12 cellular contexts compared by ENCODE assay signal in the genomic region with DNA sequence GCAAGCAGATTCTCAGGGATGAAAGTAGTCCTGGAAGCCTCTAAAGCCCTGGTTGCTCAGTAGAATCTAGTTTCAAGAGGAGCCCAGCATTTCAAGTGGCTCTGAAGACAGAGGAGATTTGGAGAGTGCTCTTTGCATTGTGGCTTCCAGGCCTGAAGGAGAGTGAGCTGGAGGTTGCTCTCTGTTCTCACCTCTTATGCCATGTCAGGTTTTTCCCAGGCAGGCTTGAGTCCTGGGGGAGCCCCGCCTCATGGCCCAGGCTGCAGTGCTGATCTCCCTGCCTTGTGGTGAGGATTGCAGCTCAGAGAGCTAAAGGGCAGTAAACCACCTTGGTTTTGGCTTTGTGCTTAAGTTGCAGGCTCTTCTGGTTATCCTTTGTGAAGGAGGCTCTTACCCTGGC. TPM values are rescaled to one million over a fixed set of nuclear protein-coding genes. Genes with fewer than 3 reads are reported as not detected.
DNase-seq lines count a peak whose midpoint lies in the region; TF ChIP-seq lines count a peak whose summit lies in the region.
"Had no signal": no experiment of that assay in that cellular context is flagged by ENCODE, and none has a peak within 500 bp of the region (broad histone marks: within the 10 kb centered on the region; RNA-seq: fewer than 3 reads in every experiment).

No MANE protein-coding gene starts in this region.

- H4K91ac ChIP-seq in neuronal stem cell (ENCODE audit: low read depth, low read length, poor library complexity), result no peak overlapping the region

- H3K4ac ChIP-seq in neuronal stem cell (ENCODE audit: low read length), result no peak overlapping the region

- no peak overlapping the region for H3K23ac ChIP-seq in neuronal stem cell (ENCODE audit: low read depth, low read length, poor library complexity)

- H3K9me3 ChIP-seq in HUES64 (ENCODE audit: insufficient read depth, low read depth, low read length), result no peaks in the 10 kb centered on the region
- no peaks in the 10 kb centered on the region for H3K9me3 ChIP-seq in neuronal stem cell (replicated peaks in 1 of 2; ENCODE audit: control insufficient read depth in 2 of 2, insufficient read depth in 1 of 2, low read depth in 1 of 2, low read length in 2 of 2)

- H3K4me2 ChIP-seq in neuronal stem cell (ENCODE audit: insufficient read depth, low read length, poor library complexity, severe bottlenecking), result no peak overlapping the region

- H3K27me3 ChIP-seq in HUES64 (ENCODE audit: insufficient read depth, low read length) (no peaks in the 10 kb centered on the region), neuronal stem cell (ENCODE audit: control insufficient read depth in 3 of 3, insufficient read depth in 3 of 3, low read depth in 1 of 3, low read length in 3 of 3) (no peaks in the 10 kb centered on the region)

- DNase-seq in choroid plexus epithelial cell (ENCODE audit: low read depth) (peak; percentile 44), neuronal stem cell (ENCODE audit: low spot score) (no peak), midbrain (lab: John Stamatoyannopoulos, UW) (no peak), activated gamma-delta T cell (lab: John Stamatoyannopoulos, UW) (no peak), NCI-H2171 treated with DMSO at 0.1 percent for 48 hours (lab: John Stamatoyannopoulos, UW) (no peak), NCI-H1092 (lab: John Stamatoyannopoulos, UW) (no peak)
- DNase-seq: GM23248; mesenchymal stem cell; stimulated activated CD8-positive, alpha-beta memory T cell treated with anti-CD3 and anti-CD28 coated beads, Interleukin-4, amount 100 ng/mL, for 48 hours; SW 1271 had no signal

- no peaks in the 10 kb centered on the region; the same call in 1 of the 2 replicates for H3K36me3 ChIP-seq in HUES64 (ENCODE audit: insufficient read depth, low read length)
- H3K36me3 ChIP-seq in neuronal stem cell (replicated peaks in 1 of 2; ENCODE audit: control insufficient read depth in 2 of 2, insufficient read depth in 2 of 2, low read length in 2 of 2), result no peaks in the 10 kb centered on the region

- no peak overlapping the region for H2BK120ac ChIP-seq in neuronal stem cell (ENCODE audit: low read depth, low read length)

- no peak for TF ChIP-seq CTCF in C4-2B (conservative IDR thresholded peaks at IDR 0.05)
- TF ChIP-seq CTCF in choroid plexus epithelial cell (conservative IDR thresholded peaks at IDR 0.05; ENCODE audit: low read depth, low read length), result no peak

- H3K79me1 ChIP-seq in neuronal stem cell (ENCODE audit: low read depth, low read length), result peaks cover 9% of the 10 kb centered on the region

- no peak overlapping the region for H2BK12ac ChIP-seq in neuronal stem cell (ENCODE audit: low read length)

- H3K4me3 ChIP-seq in HUES64 (ENCODE audit: low read length), result no peak overlapping the region
- H3K4me3 ChIP-seq in choroid plexus epithelial cell (ENCODE audit: low read depth, low read length), result no peak overlapping the region
- H3K4me3 ChIP-seq in neuronal stem cell (ENCODE audit: low read length in 2 of 2), result no peak overlapping the region
- H3K4me3 ChIP-seq: GM23248 had no signal

- H3K9ac ChIP-seq in HUES64 (ENCODE audit: low read depth, low read length) (no peak overlapping the region), neuronal stem cell (ENCODE audit: low read depth, low read length, poor library complexity) (no peak overlapping the region)
- H3K9ac ChIP-seq: GM23248 had no signal

- peak overlapping the region; percentile 62 for H3K18ac ChIP-seq in neuronal stem cell (ENCODE audit: low read length)

- 94% methylated on average over 1 of the region's 1 CpG for WGBS in HUES64
- no CpG with 5 or more reads among the region's 1 CpG for WGBS in neuronal stem cell (ENCODE audit: extremely low coverage in 2 of 2, insufficient read length in 2 of 2, insufficient replicate concordance in 1 of 2), 2 donors

- H4K8ac ChIP-seq in neuronal stem cell (ENCODE audit: low read depth, low read length), result no peak overlapping the region

- H2BK15ac ChIP-seq in neuronal stem cell (ENCODE audit: low read length), result no peak overlapping the region

- H2AK5ac ChIP-seq in neuronal stem cell (ENCODE audit: low read depth, low read length), result no peak overlapping the region

- H3K27ac ChIP-seq in C4-2B (peak overlapping the region; percentile 16; the same call in 1 of the 2 replicates), HUES64 (ENCODE audit: low read depth, low read length) (peak overlapping the region; percentile 37; the same call in 1 of the 2 replicates), neuronal stem cell (replicated peaks; ENCODE audit: low read length) (no peak overlapping the region)
- H3K27ac ChIP-seq: GM23248 had no signal

- H2AFZ ChIP-seq in neuronal stem cell (ENCODE audit: low read length), result no peak overlapping the region
- H2AFZ ChIP-seq: GM23248 had no signal

- no peak overlapping the region for H3K14ac ChIP-seq in neuronal stem cell (ENCODE audit: low read length)

- peaks cover 36% of the 10 kb centered on the region for H3K4me1 ChIP-seq in HUES64 (ENCODE audit: insufficient read depth, low read length)
- H3K4me1 ChIP-seq in neuronal stem cell (ENCODE audit: control insufficient read depth in 2 of 2, insufficient read depth in 1 of 2, low read depth in 1 of 2, low read length in 2 of 2), result peaks cover 26 to 29% of the 10 kb centered on the region in 2 donors

- H2BK5ac ChIP-seq in neuronal stem cell (ENCODE audit: low read length), result peak overlapping the region; percentile 7

RNA-seq across cellular contexts. Expression of a gene that starts 32.8 kb away (rescaled TPM):
- polyA plus RNA-seq in HUES64 (2013, experiment 1 of 2), result 55.5 TPM
- 56.6 TPM for polyA plus RNA-seq in HUES64 (2013, experiment 2 of 2)
- 74.6 TPM for polyA plus RNA-seq in neuronal stem cell (2013, experiment 1 of 2)
- polyA plus RNA-seq in neuronal stem cell (2013, experiment 2 of 2), result 74.3 TPM
- polyA plus RNA-seq: GM23248 had no signal

RNA-seq across cellular contexts. Expression of a gene that starts 45.3 kb away (rescaled TPM):
- polyA plus RNA-seq in HUES64 (2013, experiment 1 of 2), result 25.6 TPM
- polyA plus RNA-seq in HUES64 (2013, experiment 2 of 2), result 25.6 TPM
- 29.7 TPM for polyA plus RNA-seq in neuronal stem cell (2013, experiment 1 of 2)
- polyA plus RNA-seq in neuronal stem cell (2013, experiment 2 of 2), result 29.6 TPM

RNA-seq across cellular contexts. Expression of a gene that starts 54.6 kb away (rescaled TPM):
- 28.0 TPM for polyA plus RNA-seq in HUES64 (2013, experiment 1 of 2)
- 22.5 TPM for polyA plus RNA-seq in HUES64 (2013, experiment 2 of 2)
- 15.2 TPM for polyA plus RNA-seq in neuronal stem cell (2013, experiment 1 of 2)
- 15.8 TPM for polyA plus RNA-seq in neuronal stem cell (2013, experiment 2 of 2)
